ENCODE assay signal across 9 cellular contexts in genomic region chr15:78915341-78916087, GRCh38. TPM values are rescaled to one million over a fixed set of nuclear protein-coding genes. Genes with fewer than 3 reads are reported as not detected.
A peak's percentile ranks its signal among the peaks of the same experiment; 100 is the strongest.
DNase-seq lines count a peak whose midpoint lies in the region; ATAC-seq and TF ChIP-seq lines count a peak whose summit lies in the region.
"Had no signal": no experiment of that assay in that cellular context is flagged by ENCODE, and none has a peak within 500 bp of the region (broad histone marks: within the 10 kb centered on the region; RNA-seq: fewer than 3 reads in every experiment).

No MANE protein-coding gene starts in this region.

- POLR2A ChIA-PET in activated CD8-positive, alpha-beta T cell treated with anti-CD3 and anti-CD28 coated beads for 36 hours (lab: Charles Lee): interaction anchor here (0.6 kb wide), 1 partner anchor 995 kb away, joined by 3 read pairs; no protein-coding TSS in a partner anchor

- in situ Hi-C loops in GM13976 (cut with MboI; ENCODE audit: low sequenced_read_pairs, unreplicated experiment): no loop called here

- H3K27me3 ChIP-seq in layer of hippocampus (ENCODE audit: control insufficient read depth, insufficient read depth, low read length): no peaks in the 10 kb centered on the region
- H3K27me3 ChIP-seq in stomach: no peaks in the 10 kb centered on the region

- no peaks in the 10 kb centered on the region for H3K9me3 Mint-ChIP-seq in IgD-negative memory B cell
- no peaks in the 10 kb centered on the region for H3K9me3 Mint-ChIP-seq in activated CD8-positive, alpha-beta T cell treated with anti-CD3 and anti-CD28 coated beads for 36 hours

- TF ChIP-seq EP300 in stomach (IDR thresholded peaks at IDR 0.05): no peak

- WGBS in stomach, 5 donors: 74 to 85% (median 78%) methylated on average over 11 to 12 of the region's 12 CpGs

- TF ChIP-seq POLR2A in stomach (IDR thresholded peaks at IDR 0.05): no peak

- peaks cover 0 to 9% (median 8%) of the 10 kb centered on the region in 3 donors for H3K4me1 Mint-ChIP-seq in IgD-negative memory B cell
- H3K4me1 Mint-ChIP-seq in activated CD8-positive, alpha-beta T cell treated with anti-CD3 and anti-CD28 coated beads for 36 hours (ENCODE audit: low read depth): peaks cover 5% of the 10 kb centered on the region

- CTCF ChIA-PET in activated CD8-positive, alpha-beta T cell treated with anti-CD3 and anti-CD28 coated beads for 36 hours (lab: Charles Lee): interaction anchor here (0.7 to 1.1 kb wide), 3 partner anchors 10 to 269 kb away, joined by 3 read pairs; no protein-coding TSS in a partner anchor

- no peak overlapping the region for H3K4me3 ChIP-seq in stomach

- H3K36me3 Mint-ChIP-seq in IgD-negative memory B cell: no peaks in the 10 kb centered on the region
- H3K36me3 Mint-ChIP-seq in activated CD8-positive, alpha-beta T cell treated with anti-CD3 and anti-CD28 coated beads for 36 hours (ENCODE audit: low read depth): peaks cover 36% of the 10 kb centered on the region

- H3K27me3 Mint-ChIP-seq in IgD-negative memory B cell: no peaks in the 10 kb centered on the region
- no peaks in the 10 kb centered on the region for H3K27me3 Mint-ChIP-seq in activated CD8-positive, alpha-beta T cell treated with anti-CD3 and anti-CD28 coated beads for 36 hours

- H3K36me3 ChIP-seq in stomach: peaks cover 31 to 80% (median 80%) of the 10 kb centered on the region in 4 donors

- TF ChIP-seq CTCF in activated CD8-positive, alpha-beta T cell treated with anti-CD3 and anti-CD28 coated beads for 36 hours (IDR thresholded peaks at IDR 0.05): no peak
- TF ChIP-seq CTCF in stomach (IDR thresholded peaks at IDR 0.05) (no peak), GM13976 (IDR thresholded peaks at IDR 0.05; ENCODE audit: borderline replicate concordance, control extremely low read depth, extremely low read depth, insufficient read depth, missing control alignments) (no peak)

- H3K9me3 ChIP-seq in stomach: no peaks in the 10 kb centered on the region

- no peak for DNase-seq in activated CD8-positive, alpha-beta T cell treated with anti-CD3 and anti-CD28 coated beads for 36 hours
- DNase-seq in stomach (no peak), NCI-H146 (lab: John Stamatoyannopoulos, UW) (no peak), GM13976 (ENCODE audit: low spot score) (no peak), NCI-H2196 treated with DMSO at 0.1 percent for 48 hours (lab: John Stamatoyannopoulos, UW; ENCODE audit: unreplicated experiment) (no peak)
- no peak for DNase-seq in stimulated activated CD4-positive, alpha-beta T cell treated with anti-CD3 and anti-CD28 coated beads, Interleukin-4, amount 100 ng/mL, for 4 hours
- DNase-seq: NCI-H2171 had no signal

- peak overlapping the region in 2 of 3 donors; percentile 13 to 53 for H3K27ac Mint-ChIP-seq in IgD-negative memory B cell
- H3K27ac Mint-ChIP-seq in activated CD8-positive, alpha-beta T cell treated with anti-CD3 and anti-CD28 coated beads for 36 hours: peak overlapping the region; percentile 43

- H3K4me3 Mint-ChIP-seq in IgD-negative memory B cell: no peak overlapping the region
- H3K4me3 Mint-ChIP-seq in activated CD8-positive, alpha-beta T cell treated with anti-CD3 and anti-CD28 coated beads for 36 hours: no peak overlapping the region

- H3K4me1 ChIP-seq in stomach: peaks cover 11 to 74% (median 37%) of the 10 kb centered on the region in 4 donors

- ATAC-seq in activated CD8-positive, alpha-beta T cell treated with anti-CD3 and anti-CD28 coated beads for 36 hours: no peak

- H3K27ac ChIP-seq in layer of hippocampus (ENCODE audit: low read depth, low read length) (peak overlapping the region; percentile 60), stomach (peak overlapping the region in 4 of 5 donors; percentile 45 to 80 (median 62))

- intact Hi-C loops in activated CD8-positive, alpha-beta T cell treated with anti-CD3 and anti-CD28 coated beads for 36 hours (cut with micrococcal nuclease): no loop called here
- intact Hi-C loops in stomach (cut with DNase I; ENCODE audit: low total_unique reads): loop anchor here (10.0 kb wide), 1 partner anchor 59 kb away; no protein-coding TSS in a partner anchor

RNA-seq across cellular contexts. Expression of gene CTSH, which starts 29.3 kb away (rescaled TPM):
- polyA plus RNA-seq in IgD-negative memory B cell: 615 TPM
- total RNA-seq in activated CD8-positive, alpha-beta T cell treated with anti-CD3 and anti-CD28 coated beads for 36 hours: 10 to 100 TPM; 13.2 to 14.1 TPM
- 100 to 1,000 TPM; 173 to 386 (median 309) TPM for total RNA-seq in stomach
- 100 to 1,000 TPM in 2 of 3 donors, 10 to 100 TPM in 1; 79.3 to 193 (median 125) TPM for polyA plus RNA-seq in stomach

RNA-seq across cellular contexts. Expression of gene MORF4L1, which starts 42.8 kb away (rescaled TPM):
- polyA plus RNA-seq in IgD-negative memory B cell (218 TPM), stomach (100 to 1,000 TPM; 126 to 371 (median 260) TPM)
- total RNA-seq in activated CD8-positive, alpha-beta T cell treated with anti-CD3 and anti-CD28 coated beads for 36 hours: 100 to 1,000 TPM; 236 to 247 TPM
- total RNA-seq in stomach: 100 to 1,000 TPM in 4 of 5 donors, 10 to 100 TPM in 1; 78.8 to 545 (median 273) TPM

Comparison
In these comparisons a context has a peak if more than half of its experiments do, and no peak if none do; other contexts are left out.
1. RNA of gene CTSH, which starts 29.3 kb away (total RNA-seq): 173 to 386 TPM in stomach; 13.2 to 14.1 TPM in activated CD8-positive, alpha-beta T cell treated with anti-CD3 and anti-CD28 coated beads for 36 hours; every median in the first group is over 10 times any median in the second.